44 cellular contexts compared by ENCODE assay signal in the genomic region with DNA sequence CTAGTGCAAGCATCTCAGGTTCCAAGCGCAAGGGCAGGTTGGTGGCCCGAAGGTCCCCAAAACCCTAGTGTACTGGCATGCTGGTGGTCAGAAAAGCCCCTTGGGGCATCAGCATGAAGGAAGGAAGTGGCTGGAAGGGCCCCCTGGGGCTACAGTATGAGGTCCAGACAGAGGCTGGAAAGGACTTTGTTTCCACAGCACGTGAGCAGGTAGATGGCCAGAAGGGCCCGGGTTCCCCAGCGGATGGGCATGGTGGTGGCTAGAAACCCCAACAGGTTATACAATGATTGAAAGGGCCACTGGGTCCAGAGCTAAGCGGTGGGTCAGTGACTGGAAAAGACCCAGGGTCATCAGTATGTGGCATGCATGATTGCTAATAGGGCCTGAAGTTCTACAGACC. TPM values are rescaled to one million over a fixed set of nuclear protein-coding genes. Genes with fewer than 3 reads are reported as not detected.
"Had no signal": no experiment of that assay in that cellular context is flagged by ENCODE, and none has a peak within 500 bp of the region (broad histone marks: within the 10 kb centered on the region; RNA-seq: fewer than 3 reads in every experiment).

No MANE protein-coding gene starts in this region.

- H3K27me3 Mint-ChIP-seq: activated naive CD4-positive, alpha-beta T cell treated with anti-CD3 and anti-CD28 coated beads, Interleukin-2, amount 10 ng/mL, durations not matched to agents 7 days and 5 days; activated naive CD4-positive, alpha-beta T cell treated with anti-CD3 and anti-CD28 coated beads, Interleukin-2, amount 50 U/mL, for 24 hours; activated naive CD8-positive, alpha-beta T cell; activated naive CD8-positive, alpha-beta T cell treated with anti-CD3 and anti-CD28 coated beads for 36 hours; activated naive CD8-positive, alpha-beta T cell treated with anti-CD3 and anti-CD28 coated beads, Interleukin-2, amount 10 ng/mL, durations not matched to agents 7 days and 5 days; activated naive CD8-positive, alpha-beta T cell treated with anti-CD3 and anti-CD28 coated beads, Interleukin-2, amount 50 U/mL, for 24 hours; activated T-helper 17 cell treated with anti-CD3 and anti-CD28 coated beads, Interleukin-2, amount 50 U/mL, for 72 hours; brain; central memory CD8-positive, alpha-beta T cell had no signal

- H3K4me3 ChIP-seq: adrenal gland, ascending aorta, body of pancreas, breast epithelium, cardiac muscle cell had no signal

- H3K27ac ChIP-seq: adrenal gland, ascending aorta, body of pancreas, brain microvascular endothelial cell, breast epithelium, cardiac muscle cell had no signal

- H3K27me3 ChIP-seq: ascending aorta, body of pancreas, brain microvascular endothelial cell, cardiac muscle cell had no signal

- ATAC-seq: activated naive CD4-positive, alpha-beta T cell treated with anti-CD3 and anti-CD28 coated beads, Interleukin-2, amount 50 U/mL, for 72 hours; activated naive CD8-positive, alpha-beta T cell treated with anti-CD3 and anti-CD28 coated beads, Interleukin-2, amount 50 U/mL, for 24 hours; activated T-cell treated with anti-CD3 and anti-CD28 coated beads, Interleukin-2, amount 50 U/mL, for 4 hours; activated T-cell treated with anti-CD3 and anti-CD28 coated beads, Interleukin-2, amount 50 U/mL, for 72 hours; activated T-helper 17 cell treated with anti-CD3 and anti-CD28 coated beads, Interleukin-2, amount 50 U/mL, for 72 hours; body of pancreas had no signal

- H3K36me3 ChIP-seq: adrenal gland, ascending aorta, brain microvascular endothelial cell, breast epithelium, cardiac muscle cell had no signal

- H3K4me1 ChIP-seq: adrenal gland, ascending aorta, body of pancreas, breast epithelium had no signal

- DNase-seq: activated effector memory CD4-positive, alpha-beta T cell treated with anti-CD3 and anti-CD28 coated beads, Interleukin-2, amount 50 U/mL, for 16 hours; activated effector memory CD4-positive, alpha-beta T cell treated with Interleukin-2 at 50 U/mL for 16 hours; activated gamma-delta T cell; activated gamma-delta T cell treated with Interleukin-2 at 50 U/mL for 16 hours; activated naive CD4-positive, alpha-beta T cell; activated naive CD4-positive, alpha-beta T cell treated with anti-CD3 and anti-CD28 coated beads for 36 hours; activated naive CD4-positive, alpha-beta T cell treated with anti-CD3 and anti-CD28 coated beads, Interleukin-2, amount 10 ng/mL, durations not matched to agents 7 days and 5 days; activated naive CD4-positive, alpha-beta T cell treated with anti-CD3 and anti-CD28 coated beads, Interleukin-2, amount 50 U/mL, for 16 hours; activated naive CD4-positive, alpha-beta T cell treated with Interleukin-2 at 50 U/mL for 16 hours; activated naive CD8-positive, alpha-beta T cell treated with anti-CD3 and anti-CD28 coated beads for 36 hours; activated naive CD8-positive, alpha-beta T cell treated with anti-CD3 and anti-CD28 coated beads, Interleukin-2, amount 10 ng/mL, durations not matched to agents 7 days and 5 days; activated naive CD8-positive, alpha-beta T cell treated with anti-CD3 and anti-CD28 coated beads, Interleukin-2, amount 50 U/mL, for 24 hours; activated T-cell treated with anti-CD3 and anti-CD28 coated beads for 4 hours; activated T-cell treated with anti-CD3 and anti-CD28 coated beads, Interleukin-2, amount 50 U/mL, for 1 hour; activated T-cell treated with anti-CD3 and anti-CD28 coated beads, Interleukin-2, amount 50 U/mL, for 24 hours; activated T-cell treated with anti-CD3 and anti-CD28 coated beads, Interleukin-2, amount 50 U/mL, for 4 hours; activated T-cell treated with anti-CD3 and anti-CD28 coated beads, Interleukin-2, amount 50 U/mL, for 48 hours; activated T-cell treated with anti-CD3 and anti-CD28 coated beads, Interleukin-2, amount 50 U/mL, for 72 hours; adrenal gland; amniotic stem cell; amygdala; anterior cingulate cortex; aorta; body of pancreas; brain microvascular endothelial cell; caudate nucleus; central memory CD4-positive, alpha-beta T cell; cerebellar nuclear complex had no signal

- H3K9me3 Mint-ChIP-seq: activated naive CD4-positive, alpha-beta T cell treated with anti-CD3 and anti-CD28 coated beads, Interleukin-2, amount 10 ng/mL, durations not matched to agents 7 days and 5 days; activated naive CD4-positive, alpha-beta T cell treated with anti-CD3 and anti-CD28 coated beads, Interleukin-2, amount 50 U/mL, for 24 hours; activated naive CD4-positive, alpha-beta T cell treated with anti-CD3 and anti-CD28 coated beads, Interleukin-2, amount 50 U/mL, for 72 hours; activated naive CD8-positive, alpha-beta T cell treated with anti-CD3 and anti-CD28 coated beads for 36 hours; activated naive CD8-positive, alpha-beta T cell treated with anti-CD3 and anti-CD28 coated beads, Interleukin-2, amount 10 ng/mL, durations not matched to agents 7 days and 5 days; activated naive CD8-positive, alpha-beta T cell treated with anti-CD3 and anti-CD28 coated beads, Interleukin-2, amount 50 U/mL, for 24 hours; activated T-cell treated with anti-CD3 and anti-CD28 coated beads, Interleukin-2, amount 50 U/mL, for 24 hours; activated T-cell treated with anti-CD3 and anti-CD28 coated beads, Interleukin-2, amount 50 U/mL, for 4 hours; activated T-helper 1 cell treated with anti-CD3 and anti-CD28 coated beads, Interleukin-12 subunit alpha, Interleukin-12 subunit beta, Interleukin-2, Interleukin-4 antibody, amounts not matched to agents 30 ng/mL and 10 ng/mL and 1 ng/mL, durations not matched to agents 14 hours and 24 hours and 36 hours; activated T-helper 17 cell treated with anti-CD3 and anti-CD28 coated beads, Interleukin-2, amount 50 U/mL, for 72 hours; activated T-helper 2 cell treated with anti-CD3 and anti-CD28 coated beads, Interferon-gamma antibody, Interleukin-2, Interleukin-4, amounts not matched to agents 10 μg/mL and 5 μg/mL and 100 μg/mL, durations not matched to agents 14 hours and 24 hours and 36 hours; brain; central memory CD8-positive, alpha-beta T cell had no signal

- H3K36me3 Mint-ChIP-seq: activated naive CD4-positive, alpha-beta T cell treated with anti-CD3 and anti-CD28 coated beads, Interleukin-2, amount 10 ng/mL, durations not matched to agents 7 days and 5 days; activated naive CD4-positive, alpha-beta T cell treated with anti-CD3 and anti-CD28 coated beads, Interleukin-2, amount 50 U/mL, for 24 hours; activated naive CD4-positive, alpha-beta T cell treated with anti-CD3 and anti-CD28 coated beads, Interleukin-2, amount 50 U/mL, for 72 hours; activated naive CD8-positive, alpha-beta T cell; activated naive CD8-positive, alpha-beta T cell treated with anti-CD3 and anti-CD28 coated beads for 36 hours; activated naive CD8-positive, alpha-beta T cell treated with anti-CD3 and anti-CD28 coated beads, Interleukin-2, amount 10 ng/mL, durations not matched to agents 7 days and 5 days; brain had no signal

- H3K4me1 Mint-ChIP-seq: activated naive CD4-positive, alpha-beta T cell treated with anti-CD3 and anti-CD28 coated beads, Interleukin-2, amount 10 ng/mL, durations not matched to agents 7 days and 5 days; activated naive CD4-positive, alpha-beta T cell treated with anti-CD3 and anti-CD28 coated beads, Interleukin-2, amount 50 U/mL, for 24 hours; activated naive CD8-positive, alpha-beta T cell treated with anti-CD3 and anti-CD28 coated beads for 36 hours; activated naive CD8-positive, alpha-beta T cell treated with anti-CD3 and anti-CD28 coated beads, Interleukin-2, amount 10 ng/mL, durations not matched to agents 7 days and 5 days; activated naive CD8-positive, alpha-beta T cell treated with anti-CD3 and anti-CD28 coated beads, Interleukin-2, amount 50 U/mL, for 24 hours; activated T-helper 17 cell treated with anti-CD3 and anti-CD28 coated beads, Interleukin-2, amount 50 U/mL, for 72 hours; brain; central memory CD8-positive, alpha-beta T cell had no signal

- H3K9me3 ChIP-seq: adrenal gland, ascending aorta, body of pancreas, breast epithelium had no signal

- H3K4me3 Mint-ChIP-seq: activated naive CD4-positive, alpha-beta T cell treated with anti-CD3 and anti-CD28 coated beads for 36 hours; activated naive CD4-positive, alpha-beta T cell treated with anti-CD3 and anti-CD28 coated beads, Interleukin-2, amount 10 ng/mL, durations not matched to agents 7 days and 5 days; activated naive CD4-positive, alpha-beta T cell treated with anti-CD3 and anti-CD28 coated beads, Interleukin-2, amount 50 U/mL, for 24 hours; activated naive CD8-positive, alpha-beta T cell; activated naive CD8-positive, alpha-beta T cell treated with anti-CD3 and anti-CD28 coated beads for 36 hours; activated naive CD8-positive, alpha-beta T cell treated with anti-CD3 and anti-CD28 coated beads, Interleukin-2, amount 10 ng/mL, durations not matched to agents 7 days and 5 days; activated naive CD8-positive, alpha-beta T cell treated with anti-CD3 and anti-CD28 coated beads, Interleukin-2, amount 50 U/mL, for 24 hours; activated T-cell treated with anti-CD3 and anti-CD28 coated beads, Interleukin-2, amount 50 U/mL, for 24 hours; activated T-cell treated with anti-CD3 and anti-CD28 coated beads, Interleukin-2, amount 50 U/mL, for 4 hours; activated T-cell treated with anti-CD3 and anti-CD28 coated beads, Interleukin-2, amount 50 U/mL, for 72 hours; activated T-helper 1 cell treated with anti-CD3 and anti-CD28 coated beads, Interleukin-12 subunit alpha, Interleukin-12 subunit beta, Interleukin-2, Interleukin-4 antibody, amounts not matched to agents 30 ng/mL and 10 ng/mL and 1 ng/mL, durations not matched to agents 14 hours and 24 hours and 36 hours; activated T-helper 17 cell treated with anti-CD3 and anti-CD28 coated beads, Interleukin-2, amount 50 U/mL, for 72 hours; brain; central memory CD8-positive, alpha-beta T cell had no signal

- H3K27ac Mint-ChIP-seq: activated naive CD4-positive, alpha-beta T cell treated with anti-CD3 and anti-CD28 coated beads for 36 hours; activated naive CD4-positive, alpha-beta T cell treated with anti-CD3 and anti-CD28 coated beads, Interleukin-2, amount 10 ng/mL, durations not matched to agents 7 days and 5 days; activated naive CD4-positive, alpha-beta T cell treated with anti-CD3 and anti-CD28 coated beads, Interleukin-2, amount 50 U/mL, for 24 hours; activated naive CD4-positive, alpha-beta T cell treated with anti-CD3 and anti-CD28 coated beads, Interleukin-2, amount 50 U/mL, for 72 hours; activated naive CD8-positive, alpha-beta T cell; activated naive CD8-positive, alpha-beta T cell treated with anti-CD3 and anti-CD28 coated beads for 36 hours; activated naive CD8-positive, alpha-beta T cell treated with anti-CD3 and anti-CD28 coated beads, Interleukin-2, amount 10 ng/mL, durations not matched to agents 7 days and 5 days; activated naive CD8-positive, alpha-beta T cell treated with anti-CD3 and anti-CD28 coated beads, Interleukin-2, amount 50 U/mL, for 24 hours; activated T-cell treated with anti-CD3 and anti-CD28 coated beads, Interleukin-2, amount 50 U/mL, for 24 hours; activated T-cell treated with anti-CD3 and anti-CD28 coated beads, Interleukin-2, amount 50 U/mL, for 72 hours; activated T-helper 1 cell treated with anti-CD3 and anti-CD28 coated beads, Interleukin-12 subunit alpha, Interleukin-12 subunit beta, Interleukin-2, Interleukin-4 antibody, amounts not matched to agents 30 ng/mL and 10 ng/mL and 1 ng/mL, durations not matched to agents 14 hours and 24 hours and 36 hours; activated T-helper 17 cell treated with anti-CD3 and anti-CD28 coated beads, Interleukin-2, amount 50 U/mL, for 72 hours; activated T-helper 2 cell treated with anti-CD3 and anti-CD28 coated beads, Interferon-gamma antibody, Interleukin-2, Interleukin-4, amounts not matched to agents 10 μg/mL and 5 μg/mL and 100 μg/mL, durations not matched to agents 14 hours and 24 hours and 36 hours; brain had no signal

RNA-seq across cellular contexts. Expression of a gene that starts 34.7 kb away (rescaled TPM):
- total RNA-seq: activated naive CD4-positive, alpha-beta T cell treated with anti-CD3 and anti-CD28 coated beads for 36 hours; activated naive CD4-positive, alpha-beta T cell treated with anti-CD3 and anti-CD28 coated beads, Interleukin-2, amount 50 U/mL, for 72 hours; activated naive CD8-positive, alpha-beta T cell treated with anti-CD3 and anti-CD28 coated beads for 36 hours; activated naive CD8-positive, alpha-beta T cell treated with anti-CD3 and anti-CD28 coated beads, Interleukin-2, amount 10 ng/mL, durations not matched to agents 7 days and 5 days; activated T-cell treated with anti-CD3 and anti-CD28 coated beads, Interleukin-2, amount 50 U/mL, for 4 hours; activated T-cell treated with anti-CD3 and anti-CD28 coated beads, Interleukin-2, amount 50 U/mL, for 72 hours; activated T-helper 1 cell treated with anti-CD3 and anti-CD28 coated beads, Interleukin-12 subunit alpha, Interleukin-12 subunit beta, Interleukin-2, Interleukin-4 antibody, amounts not matched to agents 30 ng/mL and 10 ng/mL and 1 ng/mL, durations not matched to agents 14 hours and 24 hours and 36 hours; activated T-helper 17 cell treated with anti-CD3 and anti-CD28 coated beads, Interleukin-2, amount 50 U/mL, for 72 hours; activated T-helper 2 cell treated with anti-CD3 and anti-CD28 coated beads, Interferon-gamma antibody, Interleukin-2, Interleukin-4, amounts not matched to agents 10 μg/mL and 5 μg/mL and 100 μg/mL, durations not matched to agents 14 hours and 24 hours and 36 hours; adrenal gland; aorta; ascending aorta; astrocyte; body of pancreas; breast epithelium; bronchial epithelial cell; cardiac muscle cell; cerebellum; chondrocyte had no signal
- polyA plus RNA-seq: adipose tissue, adrenal gland, aorta, cardiac muscle cell had no signal
